In the genomic region with DNA sequence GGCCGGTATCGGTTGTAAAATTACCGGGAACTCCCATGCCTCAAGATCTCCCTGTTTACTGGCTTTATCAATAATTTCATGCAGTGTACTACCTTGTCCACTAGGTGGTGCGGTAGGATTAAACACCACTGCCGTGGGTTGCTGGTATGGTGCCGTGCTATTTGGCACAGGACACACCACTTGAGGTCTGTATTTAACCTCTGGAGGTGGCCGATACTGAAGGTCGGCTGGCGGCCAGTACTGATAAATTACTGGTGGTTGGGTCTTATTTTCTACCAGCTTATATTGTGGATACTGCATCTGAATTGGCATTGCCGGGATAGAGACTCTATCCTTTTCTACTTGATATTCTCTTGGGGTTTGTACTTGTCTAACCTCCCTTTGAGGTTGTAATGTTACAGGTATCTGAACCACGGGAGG, we compare ENCODE assay signal across 8 cellular contexts. TPM values are rescaled to one million over a fixed set of nuclear protein-coding genes. Genes with fewer than 3 reads are reported as not detected.
A peak's percentile ranks its signal among the peaks of the same experiment; 100 is the strongest.
DNase-seq lines count a peak whose midpoint lies in the region; ATAC-seq, FAIRE-seq and TF ChIP-seq lines count a peak whose summit lies in the region.

No MANE protein-coding gene starts in this region.

- H4K20me1 ChIP-seq in astrocyte (ENCODE audit: insufficient read depth, low read length) (no peaks in the 10 kb centered on the region), hepatocyte (ENCODE audit: insufficient read depth, poor library complexity, severe bottlenecking) (no peaks in the 10 kb centered on the region)

- TF ChIP-seq CTCF in HEK293 (tag by site-specific recombination; IDR thresholded peaks at IDR 0.05) (peak; percentile 85), astrocyte (IDR thresholded peaks at IDR 0.05; ENCODE audit: insufficient read depth, low read depth, low read length) (peak; percentile 82), hepatocyte (IDR thresholded peaks at IDR 0.05; ENCODE audit: poor library complexity) (peak; percentile 92)

- H3K27ac Mint-ChIP-seq in astrocyte (ENCODE audit: unreplicated experiment), result no peak overlapping the region

- H3K4me3 Mint-ChIP-seq in astrocyte (ENCODE audit: unreplicated experiment), result no peak overlapping the region

- no peak overlapping the region for H3K4me3 ChIP-seq in HEK293 (ENCODE audit: low read depth, low read length)
- H3K4me3 ChIP-seq in astrocyte (ENCODE audit: insufficient read depth, low read depth, low read length), result no peak overlapping the region
- H3K4me3 ChIP-seq in hepatocyte, result no peak overlapping the region
- no peak overlapping the region for H3K4me3 ChIP-seq in skeletal muscle cell (ENCODE audit: low read depth, low read length)

- H3K27me3 ChIP-seq in astrocyte (ENCODE audit: insufficient read depth, low read length), result no peaks in the 10 kb centered on the region
- H3K27me3 ChIP-seq in hepatocyte, result no peaks in the 10 kb centered on the region

- no peak overlapping the region for H3K27ac ChIP-seq in HEK293 (ENCODE audit: extremely low read depth, low read depth, low read length)
- no peak overlapping the region for H3K27ac ChIP-seq in astrocyte (ENCODE audit: low read depth, low read length)
- H3K27ac ChIP-seq in hepatocyte, result peak overlapping the region; percentile 95

- no peaks in the 10 kb centered on the region for H3K9me3 Mint-ChIP-seq in astrocyte (ENCODE audit: unreplicated experiment)

- H3K36me3 ChIP-seq in HEK293 (ENCODE audit: control insufficient read depth in 2 of 2, insufficient read depth in 1 of 2, low read length in 2 of 2) (no peaks in the 10 kb centered on the region), astrocyte (ENCODE audit: insufficient read depth, low read length) (no peaks in the 10 kb centered on the region), hepatocyte (replicated peaks; ENCODE audit: insufficient read depth, low read depth) (no peaks in the 10 kb centered on the region)

- H3K4me1 Mint-ChIP-seq in astrocyte (ENCODE audit: low read depth, unreplicated experiment), result no peaks in the 10 kb centered on the region

- DNase-seq in DMS 273 (lab: John Stamatoyannopoulos, UW; ENCODE audit: unreplicated experiment) (peak; percentile 93), NCI-H2029 treated with DMSO at 0.1 percent for 48 hours (lab: John Stamatoyannopoulos, UW) (peak; percentile 87), T-helper 22 cell (ENCODE audit: low read depth) (peak; percentile 41), astrocyte (ENCODE audit: low read depth) (peak; percentile 58), hepatocyte (ENCODE audit: low spot score) (peak; percentile 89), skeletal muscle cell (ENCODE audit: low read depth) (peak; percentile 30)

- no peak for ATAC-seq in HG03521 (IDR thresholded peaks at IDR 0.05; ENCODE audit: unreplicated experiment)

- no peaks in the 10 kb centered on the region for H3K36me3 Mint-ChIP-seq in astrocyte (ENCODE audit: low read depth, unreplicated experiment)

- H3K4me1 ChIP-seq in HEK293 (ENCODE audit: control insufficient read depth, insufficient read depth, low read length) (no peaks in the 10 kb centered on the region; the same call in 1 of the 2 replicates), astrocyte (ENCODE audit: insufficient read depth, low read length) (no peaks in the 10 kb centered on the region), hepatocyte (ENCODE audit: insufficient read depth) (peaks cover 15% of the 10 kb centered on the region)

- 12% methylated on average over 11 of the region's 11 CpGs for WGBS in hepatocyte (ENCODE audit: low lambda C conversion rate, missing lambda C conversion rate)

- H3K27me3 Mint-ChIP-seq in astrocyte (ENCODE audit: low read depth, unreplicated experiment), result no peaks in the 10 kb centered on the region

- H3K4me2 ChIP-seq in astrocyte (ENCODE audit: low read length), result peak overlapping the region; percentile 59
- peak overlapping the region; percentile 30 for H3K4me2 ChIP-seq in hepatocyte

- CTCF ChIA-PET in HEK293 (lab: Yijun Ruan, JAX), result interaction anchor here (0.6 to 3.4 kb wide), 62 partner anchors 10 to 606 kb away, joined by 3 to 44 read pairs (median 4); a partner anchor contains a TSS

- H3K9me3 ChIP-seq in HEK293 (ENCODE audit: control insufficient read depth, insufficient read depth, low read depth, low read length), result no peaks in the 10 kb centered on the region
- H3K9me3 ChIP-seq in astrocyte (ENCODE audit: insufficient read depth, low read depth, low read length), result no peaks in the 10 kb centered on the region
- no peaks in the 10 kb centered on the region for H3K9me3 ChIP-seq in hepatocyte (ENCODE audit: low read depth)

- H3K9ac ChIP-seq in astrocyte (ENCODE audit: low read length), result no peak overlapping the region

- FAIRE-seq in astrocyte (lab: Jason Lieb, UNC), result no peak

- H3K79me2 ChIP-seq in astrocyte (ENCODE audit: insufficient read depth, low read length) (no peaks in the 10 kb centered on the region), hepatocyte (no peaks in the 10 kb centered on the region)

- no peaks in the 10 kb centered on the region for H3K9me2 ChIP-seq in hepatocyte (replicated peaks; ENCODE audit: insufficient read depth)

- POLR2A ChIA-PET in HEK293 (lab: Yijun Ruan, JAX), result interaction anchor here (1.3 kb wide), 1 partner anchor 11 kb away, joined by 5 read pairs; a partner anchor contains a TSS

- H2AFZ ChIP-seq in astrocyte (ENCODE audit: low read depth, low read length), result peak overlapping the region; percentile 22
- H2AFZ ChIP-seq in hepatocyte, result peak overlapping the region; percentile 82

TF ChIP-seq in HEK293, 187 proteins besides CTCF, POLR2A, EP300 and RAD21 (continues in another document):
- TF ChIP-seq ZNF404 (tag by site-specific recombination; IDR thresholded peaks at IDR 0.05) (no peak), ZNF660 (tag by site-specific recombination; IDR thresholded peaks at IDR 0.05) (peak; percentile 69), ZNF623 (tag by site-specific recombination; IDR thresholded peaks at IDR 0.05) (no peak), SCRT2 (tag by site-specific recombination; IDR thresholded peaks at IDR 0.05) (no peak), ZNF677 (tag by site-specific recombination; IDR thresholded peaks at IDR 0.05) (no peak), ZNF311 (tag by site-specific recombination; IDR thresholded peaks at IDR 0.05; ENCODE audit: borderline replicate concordance) (no peak)
- TF ChIP-seq, protein P1, sequence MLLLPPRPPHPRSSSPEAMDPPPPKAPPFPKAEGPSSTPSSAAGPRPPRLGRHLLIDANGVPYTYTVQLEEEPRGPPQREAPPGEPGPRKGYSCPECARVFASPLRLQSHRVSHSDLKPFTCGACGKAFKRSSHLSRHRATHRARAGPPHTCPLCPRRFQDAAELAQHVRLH (tag by site-specific recombination; IDR thresholded peaks at IDR 0.05), result no peak
- TF ChIP-seq, protein P2, sequence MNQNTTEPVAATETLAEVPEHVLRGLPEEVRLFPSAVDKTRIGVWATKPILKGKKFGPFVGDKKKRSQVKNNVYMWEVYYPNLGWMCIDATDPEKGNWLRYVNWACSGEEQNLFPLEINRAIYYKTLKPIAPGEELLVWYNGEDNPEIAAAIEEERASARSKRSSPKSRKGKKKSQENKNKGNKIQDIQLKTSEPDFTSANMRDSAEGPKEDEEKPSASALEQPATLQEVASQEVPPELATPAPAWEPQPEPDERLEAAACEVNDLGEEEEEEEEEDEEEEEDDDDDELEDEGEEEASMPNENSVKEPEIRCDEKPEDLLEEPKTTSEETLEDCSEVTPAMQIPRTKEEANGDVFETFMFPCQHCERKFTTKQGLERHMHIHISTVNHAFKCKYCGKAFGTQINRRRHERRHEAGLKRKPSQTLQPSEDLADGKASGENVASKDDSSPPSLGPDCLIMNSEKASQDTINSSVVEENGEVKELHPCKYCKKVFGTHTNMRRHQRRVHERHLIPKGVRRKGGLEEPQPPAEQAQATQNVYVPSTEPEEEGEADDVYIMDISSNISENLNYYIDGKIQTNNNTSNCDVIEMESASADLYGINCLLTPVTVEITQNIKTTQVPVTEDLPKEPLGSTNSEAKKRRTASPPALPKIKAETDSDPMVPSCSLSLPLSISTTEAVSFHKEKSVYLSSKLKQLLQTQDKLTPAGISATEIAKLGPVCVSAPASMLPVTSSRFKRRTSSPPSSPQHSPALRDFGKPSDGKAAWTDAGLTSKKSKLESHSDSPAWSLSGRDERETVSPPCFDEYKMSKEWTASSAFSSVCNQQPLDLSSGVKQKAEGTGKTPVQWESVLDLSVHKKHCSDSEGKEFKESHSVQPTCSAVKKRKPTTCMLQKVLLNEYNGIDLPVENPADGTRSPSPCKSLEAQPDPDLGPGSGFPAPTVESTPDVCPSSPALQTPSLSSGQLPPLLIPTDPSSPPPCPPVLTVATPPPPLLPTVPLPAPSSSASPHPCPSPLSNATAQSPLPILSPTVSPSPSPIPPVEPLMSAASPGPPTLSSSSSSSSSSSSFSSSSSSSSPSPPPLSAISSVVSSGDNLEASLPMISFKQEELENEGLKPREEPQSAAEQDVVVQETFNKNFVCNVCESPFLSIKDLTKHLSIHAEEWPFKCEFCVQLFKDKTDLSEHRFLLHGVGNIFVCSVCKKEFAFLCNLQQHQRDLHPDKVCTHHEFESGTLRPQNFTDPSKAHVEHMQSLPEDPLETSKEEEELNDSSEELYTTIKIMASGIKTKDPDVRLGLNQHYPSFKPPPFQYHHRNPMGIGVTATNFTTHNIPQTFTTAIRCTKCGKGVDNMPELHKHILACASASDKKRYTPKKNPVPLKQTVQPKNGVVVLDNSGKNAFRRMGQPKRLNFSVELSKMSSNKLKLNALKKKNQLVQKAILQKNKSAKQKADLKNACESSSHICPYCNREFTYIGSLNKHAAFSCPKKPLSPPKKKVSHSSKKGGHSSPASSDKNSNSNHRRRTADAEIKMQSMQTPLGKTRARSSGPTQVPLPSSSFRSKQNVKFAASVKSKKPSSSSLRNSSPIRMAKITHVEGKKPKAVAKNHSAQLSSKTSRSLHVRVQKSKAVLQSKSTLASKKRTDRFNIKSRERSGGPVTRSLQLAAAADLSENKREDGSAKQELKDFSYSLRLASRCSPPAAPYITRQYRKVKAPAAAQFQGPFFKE (tag by site-specific recombination; IDR thresholded peaks at IDR 0.05; ENCODE audit: borderline replicate concordance), result no peak

RNA-seq across cellular contexts. Expression of a gene that starts 14.3 kb away (rescaled TPM):
- total RNA-seq in astrocyte, result not detected in 2 replicates
- total RNA-seq in hepatocyte, result not detected in 2 replicates
- polyA plus RNA-seq in hepatocyte, result not detected in 2 replicates

RNA-seq across cellular contexts. Expression of a gene that starts 22.1 kb away (rescaled TPM):
- total RNA-seq in astrocyte, result 90.1 and 92.0 TPM in 2 replicates
- 94.9 and 111 TPM in 2 replicates for total RNA-seq in hepatocyte
- polyA plus RNA-seq in hepatocyte, result 63.0 and 69.5 TPM in 2 replicates

RNA-seq across cellular contexts. Expression of a gene that starts 27.7 kb away (rescaled TPM):
- total RNA-seq in astrocyte (37.1 and 37.4 TPM in 2 replicates), hepatocyte (53.8 and 71.8 TPM in 2 replicates)
- polyA plus RNA-seq in hepatocyte, result 137 and 152 TPM in 2 replicates

RNA-seq across cellular contexts. Expression of a gene that starts 59.0 kb away (rescaled TPM):
- 0.68 TPM in 1 of 2 replicates, not detected in the other for total RNA-seq in astrocyte
- 4.4 and 6.5 TPM in 2 replicates for total RNA-seq in hepatocyte
- polyA plus RNA-seq in hepatocyte, result 10.4 and 16.2 TPM in 2 replicates

Comparison
In these comparisons a context has a peak if more than half of its experiments do, and no peak if none do; other contexts are left out.
1. DNase-seq: peak in every context shown above with its lines; median percentile 93 in DMS 273; 89 in hepatocyte; 87 in NCI-H2029 treated with DMSO at 0.1 percent for 48 hours; 58 in astrocyte; 41 in T-helper 22 cell; 30 in skeletal muscle cell.